In genomic region chr2:218224206-218224605, GRCh38 we compare ENCODE assay signal across 14 cellular contexts. TPM values are rescaled to one million over a fixed set of nuclear protein-coding genes. Genes with fewer than 3 reads are reported as not detected.
A peak's percentile ranks its signal among the peaks of the same experiment; 100 is the strongest.
DNase-seq lines count a peak whose midpoint lies in the region; ATAC-seq lines count a peak whose summit lies in the region.
"Had no signal": no experiment of that assay in that cellular context is flagged by ENCODE, and none has a peak within 500 bp of the region (broad histone marks: within the 10 kb centered on the region; RNA-seq: fewer than 3 reads in every experiment).

No MANE protein-coding gene starts in this region.

- H3K27ac ChIP-seq in ACC112 (ENCODE audit: low read depth, low read length) = peak overlapping the region; percentile 11; the same call in 1 of the 2 replicates
- no peak overlapping the region for H3K27ac ChIP-seq in right cardiac atrium (ENCODE audit: low read length)

- H2AFZ ChIP-seq in ACC112 (ENCODE audit: low read length, unreplicated experiment) = no peak overlapping the region

- no peaks in the 10 kb centered on the region for H3K27me3 ChIP-seq in ACC112 (ENCODE audit: insufficient read depth, low read length)
- no peaks in the 10 kb centered on the region for H3K27me3 ChIP-seq in right cardiac atrium (ENCODE audit: control insufficient read depth, insufficient read depth)

- peaks cover 76% of the 10 kb centered on the region for H3K79me2 ChIP-seq in ACC112 (ENCODE audit: control insufficient read depth, insufficient read depth, low read length, unreplicated experiment)

- peaks cover 38% of the 10 kb centered on the region for H3K36me3 ChIP-seq in ACC112 (ENCODE audit: insufficient read depth, low read length)

- DNase-seq in ELR (ENCODE audit: low read depth) = peak; percentile 24
- no peak for DNase-seq in activated T-helper 2 cell treated with anti-CD3 and anti-CD28 coated beads, Interferon-gamma antibody, Interleukin-2, Interleukin-4, amounts not matched to agents 10 μg/mL and 5 μg/mL and 100 μg/mL, durations not matched to agents 14 hours and 24 hours and 36 hours (ENCODE audit: low spot score)
- no peak for DNase-seq in memory B cell (ENCODE audit: low spot score in 2 of 2)
- DNase-seq in activated CD4-positive, CD25-positive, alpha-beta regulatory T cell treated with anti-CD3 and anti-CD28 coated beads, Interleukin-2, amount 50 U/mL, for 72 hours = no peak
- no peak for DNase-seq in NCI-H774 (lab: John Stamatoyannopoulos, UW)
- DNase-seq in putamen (ENCODE audit: low spot score) = no peak
- DNase-seq in right cardiac atrium = no peak
- DNase-seq: AML-193; foreskin fibroblast; stimulated activated CD4-positive, alpha-beta T cell treated with anti-CD3 and anti-CD28 coated beads, Interleukin-4, amount 100 ng/mL, for 24 hours; stimulated activated naive CD4-positive, alpha-beta T cell treated with Interleukin-2 at 50 U/mL for 16 hours had no signal

- H3K27ac Mint-ChIP-seq in activated T-helper 2 cell treated with anti-CD3 and anti-CD28 coated beads, Interferon-gamma antibody, Interleukin-2, Interleukin-4, amounts not matched to agents 10 μg/mL and 5 μg/mL and 100 μg/mL, durations not matched to agents 14 hours and 24 hours and 36 hours = peak overlapping the region; percentile 68
- H3K27ac Mint-ChIP-seq in memory B cell = peak overlapping the region; percentile 88

- intact Hi-C loops in activated T-helper 2 cell treated with anti-CD3 and anti-CD28 coated beads, Interferon-gamma antibody, Interleukin-2, Interleukin-4, amounts not matched to agents 10 μg/mL and 5 μg/mL and 100 μg/mL, durations not matched to agents 14 hours and 24 hours and 36 hours (cut with micrococcal nuclease) = no loop called here
- intact Hi-C loops in right cardiac atrium (cut with DNase I) = no loop called here

- H3K4me1 ChIP-seq in ACC112 (ENCODE audit: control insufficient read depth, insufficient read depth, low read length, unreplicated experiment) (peaks cover 54% of the 10 kb centered on the region), right cardiac atrium (ENCODE audit: control insufficient read depth, insufficient read depth, low read length) (peaks cover 12% of the 10 kb centered on the region)

- no peaks in the 10 kb centered on the region for H3K9me3 ChIP-seq in right cardiac atrium (ENCODE audit: control insufficient read depth, low read length)

- peaks cover 94% of the 10 kb centered on the region for H3K36me3 Mint-ChIP-seq in activated T-helper 2 cell treated with anti-CD3 and anti-CD28 coated beads, Interferon-gamma antibody, Interleukin-2, Interleukin-4, amounts not matched to agents 10 μg/mL and 5 μg/mL and 100 μg/mL, durations not matched to agents 14 hours and 24 hours and 36 hours (ENCODE audit: low read depth)
- peaks cover 36% of the 10 kb centered on the region for H3K36me3 Mint-ChIP-seq in memory B cell

- H3K27me3 Mint-ChIP-seq in activated T-helper 2 cell treated with anti-CD3 and anti-CD28 coated beads, Interferon-gamma antibody, Interleukin-2, Interleukin-4, amounts not matched to agents 10 μg/mL and 5 μg/mL and 100 μg/mL, durations not matched to agents 14 hours and 24 hours and 36 hours (ENCODE audit: low read depth) = no peaks in the 10 kb centered on the region
- H3K27me3 Mint-ChIP-seq in memory B cell = no peaks in the 10 kb centered on the region

- H3K4me3 ChIP-seq in ACC112 (ENCODE audit: low read depth, low read length) (no peak overlapping the region), right cardiac atrium (ENCODE audit: low read length) (no peak overlapping the region)

- WGBS in right cardiac atrium = 53% methylated on average over 1 of the region's 1 CpG

- H3K4me1 Mint-ChIP-seq in activated T-helper 2 cell treated with anti-CD3 and anti-CD28 coated beads, Interferon-gamma antibody, Interleukin-2, Interleukin-4, amounts not matched to agents 10 μg/mL and 5 μg/mL and 100 μg/mL, durations not matched to agents 14 hours and 24 hours and 36 hours (ENCODE audit: low read depth) = peaks cover 83% of the 10 kb centered on the region
- H3K4me1 Mint-ChIP-seq in memory B cell = peaks cover 58% of the 10 kb centered on the region

- no peaks in the 10 kb centered on the region for H3K9me3 Mint-ChIP-seq in activated T-helper 2 cell treated with anti-CD3 and anti-CD28 coated beads, Interferon-gamma antibody, Interleukin-2, Interleukin-4, amounts not matched to agents 10 μg/mL and 5 μg/mL and 100 μg/mL, durations not matched to agents 14 hours and 24 hours and 36 hours
- H3K9me3 Mint-ChIP-seq in memory B cell = no peaks in the 10 kb centered on the region

- peak overlapping the region; percentile 48 for H3K4me3 Mint-ChIP-seq in activated T-helper 2 cell treated with anti-CD3 and anti-CD28 coated beads, Interferon-gamma antibody, Interleukin-2, Interleukin-4, amounts not matched to agents 10 μg/mL and 5 μg/mL and 100 μg/mL, durations not matched to agents 14 hours and 24 hours and 36 hours (ENCODE audit: low read depth)
- H3K4me3 Mint-ChIP-seq in memory B cell = no peak overlapping the region

- ATAC-seq in memory B cell (ENCODE audit: low read depth) (no peak), right cardiac atrium (no peak)

RNA-seq across cellular contexts. Expression of gene ARPC2, which starts 7.2 kb away (rescaled TPM):
- total RNA-seq in activated T-helper 2 cell treated with anti-CD3 and anti-CD28 coated beads, Interferon-gamma antibody, Interleukin-2, Interleukin-4, amounts not matched to agents 10 μg/mL and 5 μg/mL and 100 μg/mL, durations not matched to agents 14 hours and 24 hours and 36 hours = 639 and 643 TPM in 2 replicates
- 100 to 1,000 TPM; 131 to 161 (median 140) TPM for total RNA-seq in right cardiac atrium
- 110 TPM for polyA plus RNA-seq in right cardiac atrium

RNA-seq across cellular contexts. Expression of gene GPBAR1, which starts 36.6 kb away (rescaled TPM):
- total RNA-seq in activated T-helper 2 cell treated with anti-CD3 and anti-CD28 coated beads, Interferon-gamma antibody, Interleukin-2, Interleukin-4, amounts not matched to agents 10 μg/mL and 5 μg/mL and 100 μg/mL, durations not matched to agents 14 hours and 24 hours and 36 hours = 0.41 and 0.87 TPM in 2 replicates
- total RNA-seq in right cardiac atrium = 1 to 10 TPM; 5.2 to 8.6 (median 5.9) TPM
- 3.5 TPM for polyA plus RNA-seq in right cardiac atrium
- total RNA-seq: Daoy had no signal

RNA-seq across cellular contexts. Expression of gene AAMP, which starts 45.7 kb away (rescaled TPM):
- 82.4 and 82.9 TPM in 2 replicates for total RNA-seq in activated T-helper 2 cell treated with anti-CD3 and anti-CD28 coated beads, Interferon-gamma antibody, Interleukin-2, Interleukin-4, amounts not matched to agents 10 μg/mL and 5 μg/mL and 100 μg/mL, durations not matched to agents 14 hours and 24 hours and 36 hours
- total RNA-seq in right cardiac atrium = 10 to 100 TPM; 44.3 to 53.9 (median 49.9) TPM
- 56.6 TPM for polyA plus RNA-seq in right cardiac atrium

RNA-seq across cellular contexts. Expression of gene PNKD, which starts 46.1 kb away (rescaled TPM):
- total RNA-seq in activated T-helper 2 cell treated with anti-CD3 and anti-CD28 coated beads, Interferon-gamma antibody, Interleukin-2, Interleukin-4, amounts not matched to agents 10 μg/mL and 5 μg/mL and 100 μg/mL, durations not matched to agents 14 hours and 24 hours and 36 hours = 19.9 and 20.8 TPM in 2 replicates
- total RNA-seq in right cardiac atrium = 10 to 100 TPM; 69.3 to 96.5 (median 80.5) TPM
- polyA plus RNA-seq in right cardiac atrium = 157 TPM

RNA-seq across cellular contexts. Expression of gene CXCR1, which starts 57.4 kb away (rescaled TPM):
- total RNA-seq in activated T-helper 2 cell treated with anti-CD3 and anti-CD28 coated beads, Interferon-gamma antibody, Interleukin-2, Interleukin-4, amounts not matched to agents 10 μg/mL and 5 μg/mL and 100 μg/mL, durations not matched to agents 14 hours and 24 hours and 36 hours = not detected in 2 replicates
- total RNA-seq in right cardiac atrium = under 1 TPM in 3 of 4 donors, not detected in 1; 0.25 to 0.82 (median 0.26) TPM
- 0.09 TPM for polyA plus RNA-seq in right cardiac atrium
- total RNA-seq: Daoy, HT-29 had no signal
